22 cellular contexts compared by ENCODE assay signal in the genomic region with DNA sequence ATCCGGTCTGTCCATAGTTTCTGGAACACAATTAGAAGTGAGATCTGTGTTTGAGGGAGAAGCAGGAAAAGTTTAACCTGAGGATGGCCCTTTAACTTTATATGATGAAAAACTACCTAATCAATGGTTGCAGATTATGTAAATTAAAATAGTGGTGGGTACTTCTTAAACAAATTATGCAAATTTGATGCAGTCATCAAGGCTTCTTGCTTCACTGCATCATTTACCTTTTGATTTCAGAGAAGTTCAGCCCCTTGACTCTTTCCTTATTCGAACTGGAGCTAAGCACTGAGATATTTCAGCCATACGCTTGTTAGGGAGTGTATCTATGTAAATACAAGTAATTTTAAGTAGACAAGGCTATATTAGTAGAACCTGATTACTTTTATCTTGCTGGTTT.
DNase-seq lines count a peak whose midpoint lies in the region; ATAC-seq and TF ChIP-seq lines count a peak whose summit lies in the region.
"Had no signal": no experiment of that assay in that cellular context is flagged by ENCODE, and none has a peak within 500 bp of the region (broad histone marks: within the 10 kb centered on the region; RNA-seq: fewer than 3 reads in every experiment).

No MANE protein-coding gene starts in this region.

- no peaks in the 10 kb centered on the region for H3K27me3 ChIP-seq in mesenchymal stem cell (ENCODE audit: control insufficient read depth in 1 of 2, insufficient read depth in 1 of 2, low read length in 2 of 2)
- H3K27me3 ChIP-seq: vagina had no signal

- H3K4me3 Mint-ChIP-seq in activated naive CD4-positive, alpha-beta T cell treated with anti-CD3 and anti-CD28 coated beads, Interleukin-2, amount 50 U/mL, for 24 hours: peak overlapping the region; percentile 70
- H3K4me3 Mint-ChIP-seq in activated naive CD4-positive, alpha-beta T cell treated with anti-CD3 and anti-CD28 coated beads, Interleukin-2, amount 10 ng/mL, durations not matched to agents 7 days and 5 days: no peak overlapping the region
- H3K4me3 Mint-ChIP-seq in WTC11 (no peak overlapping the region), endothelial cell (ENCODE audit: unreplicated experiment) (no peak overlapping the region)
- H3K4me3 Mint-ChIP-seq in stimulated activated naive B cell treated with anti-CD40 and anti-IgM and Interleukin-4, amounts not matched to agents 10 μg/mL and 1 μg/mL and 100 μg/mL, for 72 hours: peak overlapping the region in 1 of 2 donors; percentile 41
- H3K4me3 Mint-ChIP-seq: T-helper 1 cell treated with Interleukin-12 subunit alpha and Interleukin-12 subunit beta and Interleukin-4 antibody, amounts not matched to agents 30 μg/mL and 1 μg/mL, for 36 hours had no signal

- no peaks in the 10 kb centered on the region for H3K9me3 Mint-ChIP-seq in activated naive CD4-positive, alpha-beta T cell treated with anti-CD3 and anti-CD28 coated beads, Interleukin-2, amount 50 U/mL, for 24 hours
- H3K9me3 Mint-ChIP-seq in activated naive CD4-positive, alpha-beta T cell treated with anti-CD3 and anti-CD28 coated beads, Interleukin-2, amount 10 ng/mL, durations not matched to agents 7 days and 5 days: no peaks in the 10 kb centered on the region
- H3K9me3 Mint-ChIP-seq in WTC11: no peaks in the 10 kb centered on the region
- H3K9me3 Mint-ChIP-seq in endothelial cell (ENCODE audit: unreplicated experiment): no peaks in the 10 kb centered on the region
- H3K9me3 Mint-ChIP-seq in stimulated activated naive B cell treated with anti-CD40 and anti-IgM and Interleukin-4, amounts not matched to agents 10 μg/mL and 1 μg/mL and 100 μg/mL, for 72 hours: no peaks in the 10 kb centered on the region
- H3K9me3 Mint-ChIP-seq: T-helper 1 cell treated with Interleukin-12 subunit alpha and Interleukin-12 subunit beta and Interleukin-4 antibody, amounts not matched to agents 30 μg/mL and 1 μg/mL, for 36 hours had no signal

- no peak overlapping the region for H3K4me3 ChIP-seq in mesenchymal stem cell (ENCODE audit: insufficient read depth in 1 of 2, low read depth in 1 of 2, low read length in 2 of 2)
- H3K4me3 ChIP-seq: thoracic aorta, vagina had no signal

- H2BK15ac ChIP-seq in mesenchymal stem cell (ENCODE audit: low read depth, poor library complexity, severe bottlenecking): no peak overlapping the region

- no peak overlapping the region for H3K27ac ChIP-seq in mesenchymal stem cell (ENCODE audit: low read length, poor library complexity, severe bottlenecking)
- H3K27ac ChIP-seq: C4-2B, thoracic aorta, vagina had no signal

- H3K79me1 ChIP-seq in mesenchymal stem cell (replicated peaks; ENCODE audit: low read length, poor library complexity, severe bottlenecking): peaks cover 32% of the 10 kb centered on the region

- H3K23ac ChIP-seq in mesenchymal stem cell (ENCODE audit: low read length in 2 of 2): no peak overlapping the region

- no peaks in the 10 kb centered on the region for H3K27me3 Mint-ChIP-seq in activated naive CD4-positive, alpha-beta T cell treated with anti-CD3 and anti-CD28 coated beads, Interleukin-2, amount 50 U/mL, for 24 hours
- H3K27me3 Mint-ChIP-seq in activated naive CD4-positive, alpha-beta T cell treated with anti-CD3 and anti-CD28 coated beads, Interleukin-2, amount 10 ng/mL, durations not matched to agents 7 days and 5 days: no peaks in the 10 kb centered on the region
- H3K27me3 Mint-ChIP-seq in WTC11 (ENCODE audit: low read depth): no peaks in the 10 kb centered on the region
- peaks cover 1% of the 10 kb centered on the region for H3K27me3 Mint-ChIP-seq in endothelial cell (ENCODE audit: unreplicated experiment)
- no peaks in the 10 kb centered on the region for H3K27me3 Mint-ChIP-seq in stimulated activated naive B cell treated with anti-CD40 and anti-IgM and Interleukin-4, amounts not matched to agents 10 μg/mL and 1 μg/mL and 100 μg/mL, for 72 hours
- H3K27me3 Mint-ChIP-seq: brain had no signal

- no peak overlapping the region for H2AK5ac ChIP-seq in mesenchymal stem cell (ENCODE audit: low read length, severe bottlenecking)

- peaks cover 90% of the 10 kb centered on the region for H3K4me1 Mint-ChIP-seq in activated naive CD4-positive, alpha-beta T cell treated with anti-CD3 and anti-CD28 coated beads, Interleukin-2, amount 50 U/mL, for 24 hours
- peaks cover 61% of the 10 kb centered on the region for H3K4me1 Mint-ChIP-seq in activated naive CD4-positive, alpha-beta T cell treated with anti-CD3 and anti-CD28 coated beads, Interleukin-2, amount 10 ng/mL, durations not matched to agents 7 days and 5 days
- H3K4me1 Mint-ChIP-seq in WTC11: peaks cover 91% of the 10 kb centered on the region
- H3K4me1 Mint-ChIP-seq in endothelial cell (ENCODE audit: unreplicated experiment): peaks cover 45% of the 10 kb centered on the region
- H3K4me1 Mint-ChIP-seq in stimulated activated naive B cell treated with anti-CD40 and anti-IgM and Interleukin-4, amounts not matched to agents 10 μg/mL and 1 μg/mL and 100 μg/mL, for 72 hours: peaks cover 72 to 88% of the 10 kb centered on the region in 2 donors

- H3K36me3 Mint-ChIP-seq in activated naive CD4-positive, alpha-beta T cell treated with anti-CD3 and anti-CD28 coated beads, Interleukin-2, amount 50 U/mL, for 24 hours: peaks cover 6% of the 10 kb centered on the region
- peaks cover 14% of the 10 kb centered on the region for H3K36me3 Mint-ChIP-seq in activated naive CD4-positive, alpha-beta T cell treated with anti-CD3 and anti-CD28 coated beads, Interleukin-2, amount 10 ng/mL, durations not matched to agents 7 days and 5 days
- H3K36me3 Mint-ChIP-seq in WTC11 (peaks cover 8% of the 10 kb centered on the region), endothelial cell (ENCODE audit: low read depth, unreplicated experiment) (no peaks in the 10 kb centered on the region)
- peaks cover 5 to 25% of the 10 kb centered on the region in 2 donors for H3K36me3 Mint-ChIP-seq in stimulated activated naive B cell treated with anti-CD40 and anti-IgM and Interleukin-4, amounts not matched to agents 10 μg/mL and 1 μg/mL and 100 μg/mL, for 72 hours

- WGBS in mesenchymal stem cell: 87% methylated on average over 2 of the region's 3 CpGs

- H4K8ac ChIP-seq in mesenchymal stem cell (ENCODE audit: low read length): no peak overlapping the region

- CTCF ChIA-PET in activated naive CD4-positive, alpha-beta T cell treated with anti-CD3 and anti-CD28 coated beads, Interleukin-2, amount 10 ng/mL, durations not matched to agents 7 days and 5 days (lab: Charles Lee): no interaction called here
- CTCF ChIA-PET in WTC11 (lab: Charles Lee): no interaction called here

- H3K9me3 ChIP-seq in mesenchymal stem cell (ENCODE audit: control insufficient read depth, low read length): no peaks in the 10 kb centered on the region
- H3K9me3 ChIP-seq: thoracic aorta, vagina had no signal

- H3K4ac ChIP-seq in mesenchymal stem cell (ENCODE audit: low read depth in 1 of 2, low read length in 2 of 2): no peak overlapping the region

- no peak overlapping the region for H2BK120ac ChIP-seq in mesenchymal stem cell (ENCODE audit: low read depth, low read length)

- POLR2A ChIA-PET in WTC11 (lab: Charles Lee): no interaction called here

- peaks cover 0 to 3% of the 10 kb centered on the region in 2 experiments for H3K36me3 ChIP-seq in mesenchymal stem cell (ENCODE audit: control insufficient read depth in 1 of 2, insufficient read depth in 2 of 2, low read depth in 1 of 2, low read length in 2 of 2)
- H3K36me3 ChIP-seq: thoracic aorta, vagina had no signal

- H3K14ac ChIP-seq in mesenchymal stem cell (ENCODE audit: low read length in 2 of 2): no peak overlapping the region

- peak overlapping the region; percentile 93 for H3K27ac Mint-ChIP-seq in activated naive CD4-positive, alpha-beta T cell treated with anti-CD3 and anti-CD28 coated beads, Interleukin-2, amount 50 U/mL, for 24 hours
- H3K27ac Mint-ChIP-seq in activated naive CD4-positive, alpha-beta T cell treated with anti-CD3 and anti-CD28 coated beads, Interleukin-2, amount 10 ng/mL, durations not matched to agents 7 days and 5 days: no peak overlapping the region
- H3K27ac Mint-ChIP-seq in WTC11: peak overlapping the region; percentile 85
- peak overlapping the region; percentile 1 for H3K27ac Mint-ChIP-seq in endothelial cell (ENCODE audit: unreplicated experiment)
- peak overlapping the region; percentile 81 for H3K27ac Mint-ChIP-seq in stimulated activated naive B cell treated with anti-CD40 and anti-IgM and Interleukin-4, amounts not matched to agents 10 μg/mL and 1 μg/mL and 100 μg/mL, for 72 hours

- H3K18ac ChIP-seq in mesenchymal stem cell (ENCODE audit: low read depth in 1 of 2, low read length in 2 of 2): no peak overlapping the region

- TF ChIP-seq CTCF in WTC11 (IDR thresholded peaks at IDR 0.05): no peak
- TF ChIP-seq CTCF in endothelial cell (IDR thresholded peaks at IDR 0.05; ENCODE audit: unreplicated experiment): no peak

- ATAC-seq in WTC11: no peak
- peak; percentile 33 to 42 for ATAC-seq in stimulated activated naive B cell treated with anti-CD40 and anti-IgM and Interleukin-4, amounts not matched to agents 10 μg/mL and 1 μg/mL and 100 μg/mL, for 72 hours (replicated peaks)

- no peak overlapping the region for H2BK5ac ChIP-seq in mesenchymal stem cell (ENCODE audit: low read depth, low read length, poor library complexity, severe bottlenecking)

- no peak overlapping the region for H3K9ac ChIP-seq in mesenchymal stem cell (ENCODE audit: low read length)

- no peak overlapping the region for H2AFZ ChIP-seq in mesenchymal stem cell (ENCODE audit: low read depth, low read length)

- no peak overlapping the region for H4K91ac ChIP-seq in mesenchymal stem cell (ENCODE audit: low read length)

- no peak overlapping the region for H3K4me2 ChIP-seq in mesenchymal stem cell (ENCODE audit: low read length, poor library complexity, severe bottlenecking)

- peaks cover 6% of the 10 kb centered on the region for H3K4me1 ChIP-seq in mesenchymal stem cell (ENCODE audit: control insufficient read depth, insufficient read depth, low read depth, low read length)

- no peak for DNase-seq in activated naive CD4-positive, alpha-beta T cell treated with anti-CD3 and anti-CD28 coated beads, Interleukin-2, amount 10 ng/mL, durations not matched to agents 7 days and 5 days
- DNase-seq in WTC11 (ENCODE audit: low spot score): no peak
- DNase-seq in endothelial cell (ENCODE audit: low spot score): no peak
- DNase-seq in stimulated activated naive B cell treated with anti-CD40 and anti-IgM and Interleukin-4, amounts not matched to agents 10 μg/mL and 1 μg/mL and 100 μg/mL, for 72 hours: no peak
- no peak for DNase-seq in OCI-M2 (lab: John Stamatoyannopoulos, UW; ENCODE audit: unreplicated experiment)
- DNase-seq in mesenchymal stem cell: no peak
- DNase-seq in NCI-H146 treated with DMSO at 0.1 percent for 48 hours (lab: John Stamatoyannopoulos, UW; ENCODE audit: unreplicated experiment): no peak
- DNase-seq: activated CD4-positive, alpha-beta T cell treated with anti-CD3 and anti-CD28 coated beads, Interleukin-2, amount 50 U/mL, for 4 hours; effector CD4-positive, alpha-beta T cell; EL; erythroblast; head of caudate nucleus; NCI-H2081; NCI-H226; NCI-H748 treated with DMSO at 0.1 percent for 48 hours; RPMI8226 had no signal

- no peak overlapping the region for H2BK12ac ChIP-seq in mesenchymal stem cell (ENCODE audit: low read length in 2 of 2)

TF ChIP-seq in WTC11, 78 proteins besides CTCF, POLR2A, EP300 and RAD21 (continues in another document):
- TF ChIP-seq SOX15 (CRISPR knock-in tag; IDR thresholded peaks at IDR 0.05): no peak
- TF ChIP-seq ETV6 (CRISPR knock-in tag; IDR thresholded peaks at IDR 0.05): no peak
- TF ChIP-seq ZNF396 (CRISPR knock-in tag; IDR thresholded peaks at IDR 0.05; ENCODE audit: borderline replicate concordance): no peak
